21 cellular contexts compared by ENCODE assay signal in the genomic region with DNA sequence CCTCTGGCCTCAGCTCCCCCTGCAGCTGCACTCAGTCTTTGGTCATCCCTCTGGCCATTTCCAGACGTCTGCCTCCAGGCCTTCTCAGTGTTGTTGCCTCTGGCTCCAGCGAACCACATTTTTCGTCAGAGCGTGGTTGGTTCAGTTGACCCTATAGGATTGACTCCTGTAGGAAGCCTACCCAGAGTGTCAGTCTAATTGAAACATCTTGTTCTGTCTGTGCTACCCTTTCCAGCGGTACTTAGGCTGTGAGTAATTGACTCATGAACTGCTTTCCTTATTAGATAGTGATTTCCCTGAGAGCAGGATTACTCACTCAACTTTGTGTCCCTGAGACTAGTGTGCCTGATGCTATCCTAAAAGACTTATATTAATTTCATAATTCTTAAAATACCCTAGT.
DNase-seq lines count a peak whose midpoint lies in the region; ATAC-seq and TF ChIP-seq lines count a peak whose summit lies in the region.
"Had no signal": no experiment of that assay in that cellular context is flagged by ENCODE, and none has a peak within 500 bp of the region (broad histone marks: within the 10 kb centered on the region; RNA-seq: fewer than 3 reads in every experiment).

No MANE protein-coding gene starts in this region.

- no peaks in the 10 kb centered on the region for H3K36me3 ChIP-seq in PC-3 (ENCODE audit: low read depth, low read length)
- no peaks in the 10 kb centered on the region for H3K36me3 ChIP-seq in left ventricle myocardium inferior
- H3K36me3 ChIP-seq: heart right ventricle, spleen had no signal

- ATAC-seq in PC-3 = no peak
- ATAC-seq: activated CD8-positive, alpha-beta memory T cell treated with anti-CD3 and anti-CD28 coated beads, Interleukin-2, amount 10 ng/mL, durations not matched to agents 7 days and 5 days; heart right ventricle; natural killer cell; psoas muscle had no signal

- no peak overlapping the region for H2AFZ ChIP-seq in PC-3 (ENCODE audit: low read length)
- H2AFZ ChIP-seq: PC-9 had no signal

- CTCF ChIA-PET in PC-3 (lab: Charles Lee) = no interaction called here

- H3K27me3 ChIP-seq in PC-3 (ENCODE audit: low read length) (no peaks in the 10 kb centered on the region), left ventricle myocardium inferior (ENCODE audit: low read depth) (no peaks in the 10 kb centered on the region)
- H3K27me3 ChIP-seq: heart right ventricle, spleen, testis had no signal

- peaks cover 19% of the 10 kb centered on the region for H3K4me1 ChIP-seq in PC-3 (ENCODE audit: insufficient read depth, low read length)
- H3K4me1 ChIP-seq in left ventricle myocardium inferior = peaks cover 11% of the 10 kb centered on the region
- H3K4me1 ChIP-seq: spleen, testis had no signal

- BruUV-seq in PC-3 (replicated peaks; lab: Mats Ljungman, UMichigan) = no TSS peak

- H3K9ac ChIP-seq in PC-3 (ENCODE audit: low read length) = no peak overlapping the region

- no peak overlapping the region for H3K4me2 ChIP-seq in PC-3 (ENCODE audit: low read length)
- H3K4me2 ChIP-seq: PC-9 had no signal

- H3K9me2 ChIP-seq in PC-3 (replicated peaks; ENCODE audit: low read length) = no peaks in the 10 kb centered on the region

- POLR2A ChIA-PET in PC-3 (lab: Charles Lee; ENCODE audit: unreplicated experiment) = no interaction called here

- DNase-seq in GM03348 (ENCODE audit: low spot score) (peak; percentile 37), astrocyte of the hippocampus (ENCODE audit: low read depth, low spot score) (peak; percentile 32), fibroblast of the conjunctiva (ENCODE audit: low read depth) (peak; percentile 46), skeletal muscle cell (ENCODE audit: low read depth) (peak; percentile 83), PC-3 (no peak), left ventricle myocardium inferior (no peak)
- DNase-seq in activated CD4-positive, alpha-beta T cell treated with anti-CD3 and anti-CD28 coated beads, Interleukin-2, amount 50 U/mL, for 4 hours = no peak
- DNase-seq in stimulated activated CD4-positive, alpha-beta T cell treated with anti-CD3 and anti-CD28 coated beads, Interleukin-4, amount 100 ng/mL, for 1 hour = no peak
- DNase-seq: activated CD4-positive, alpha-beta T cell treated with anti-CD3 and anti-CD28 coated beads for 1 hour; activated CD8-positive, alpha-beta memory T cell treated with anti-CD3 and anti-CD28 coated beads, Interleukin-2, amount 10 ng/mL, durations not matched to agents 7 days and 5 days; activated gamma-delta T cell; DMS 273 treated with DMSO at 0.1 percent for 48 hours; heart right ventricle; natural killer cell; NCI-H1694; NCI-H774; PC-9; psoas muscle; spleen; testis had no signal

- peaks cover 14% of the 10 kb centered on the region for H3F3A ChIP-seq in PC-3 (ENCODE audit: low read length, unreplicated experiment)

- no peaks in the 10 kb centered on the region for H4K20me1 ChIP-seq in PC-3 (ENCODE audit: low read length)

- H3K9me3 ChIP-seq in PC-3 (ENCODE audit: low read length) (no peaks in the 10 kb centered on the region), left ventricle myocardium inferior (replicated peaks) (peaks cover 11% of the 10 kb centered on the region)
- H3K9me3 ChIP-seq: psoas muscle, testis had no signal

- H3K27ac ChIP-seq in PC-3 (ENCODE audit: low read length) (no peak overlapping the region), left ventricle myocardium inferior (replicated peaks) (no peak overlapping the region)
- H3K27ac ChIP-seq: coronary artery, heart right ventricle, PC-9, psoas muscle, spleen, testis had no signal

- TF ChIP-seq CTCF in PC-3 (conservative IDR thresholded peaks at IDR 0.05; ENCODE audit: low read depth, low read length) (no peak), left ventricle myocardium inferior (IDR thresholded peaks at IDR 0.05; ENCODE audit: borderline replicate concordance) (no peak)

- H3K4me3 ChIP-seq in skeletal muscle cell (ENCODE audit: low read depth, low read length) (no peak overlapping the region), PC-3 (ENCODE audit: low read length) (no peak overlapping the region), left ventricle myocardium inferior (no peak overlapping the region)
- H3K4me3 ChIP-seq: coronary artery, heart right ventricle, PC-9, psoas muscle, spleen, testis had no signal

- intact Hi-C loops in PC-3 (cut with micrococcal nuclease) (no loop called here), left ventricle myocardium inferior (cut with micrococcal nuclease) (no loop called here)

- no peaks in the 10 kb centered on the region for H3K79me2 ChIP-seq in PC-3 (ENCODE audit: low read length)

Comparison
In these comparisons a context has a peak if more than half of its experiments do, and no peak if none do; other contexts are left out.
1. DNase-seq: peak in GM03348 (single experiment), astrocyte of the hippocampus (single experiment), fibroblast of the conjunctiva (single experiment) and skeletal muscle cell (single experiment); none in PC-3 (single experiment), activated CD4-positive, alpha-beta T cell treated with anti-CD3 and anti-CD28 coated beads, Interleukin-2, amount 50 U/mL, for 4 hours (0 of 2), left ventricle myocardium inferior (single experiment) and stimulated activated CD4-positive, alpha-beta T cell treated with anti-CD3 and anti-CD28 coated beads, Interleukin-4, amount 100 ng/mL, for 1 hour (single experiment).